1 cellular context compared by ENCODE assay signal in genomic region chr2:112481050-112481527, GRCh38.
TF ChIP-seq lines count a peak whose summit lies in the region.

No MANE protein-coding gene starts in this region.

TF ChIP-seq in HepG2, 621 proteins besides CTCF, POLR2A, EP300 and RAD21 (continued from another document and continues in another):
- TF ChIP-seq ZBTB46 (CRISPR knock-in tag; IDR thresholded peaks at IDR 0.05; ENCODE audit: borderline replicate concordance) (no peak), ZBTB26 (CRISPR knock-in tag; IDR thresholded peaks at IDR 0.05; ENCODE audit: borderline replicate concordance) (no peak), ZNF780A (CRISPR knock-in tag; IDR thresholded peaks at IDR 0.05) (no peak), ATM (IDR thresholded peaks at IDR 0.05; ENCODE audit: borderline replicate concordance) (no peak), ELF3 (CRISPR knock-in tag; IDR thresholded peaks at IDR 0.05) (peak; percentile 21; the same call in 1 of the 2 replicates), GABPB1 (CRISPR knock-in tag; IDR thresholded peaks at IDR 0.05) (peak; percentile 60; the same call in 1 of the 2 replicates), AFF4 (CRISPR knock-in tag; IDR thresholded peaks at IDR 0.05) (0 out of 2 replicates have a peak, but pooled peaks have one; percentile 32), ZNF83 (CRISPR knock-in tag; IDR thresholded peaks at IDR 0.05; ENCODE audit: borderline replicate concordance) (0 out of 2 replicates have a peak, but pooled peaks have one; percentile 61), RFXANK (CRISPR knock-in tag; IDR thresholded peaks at IDR 0.05) (0 out of 2 replicates have a peak, but pooled peaks have one; percentile 25), THAP7 (CRISPR knock-in tag; IDR thresholded peaks at IDR 0.05) (0 out of 2 replicates have a peak, but pooled peaks have one; percentile 31), ZNF816 (CRISPR knock-in tag; IDR thresholded peaks at IDR 0.05; ENCODE audit: borderline replicate concordance) (0 out of 2 replicates have a peak, but pooled peaks have one; percentile 1), MTA1 (CRISPR knock-in tag; IDR thresholded peaks at IDR 0.05; ENCODE audit: borderline replicate concordance) (peak; percentile 40; the same call in 1 of the 2 replicates), TFDP1 (CRISPR knock-in tag; IDR thresholded peaks at IDR 0.05; ENCODE audit: borderline replicate concordance) (peak; percentile 61; the same call in 1 of the 2 replicates), ZFP82 (CRISPR knock-in tag; IDR thresholded peaks at IDR 0.05; ENCODE audit: borderline replicate concordance) (no peak), TCF7 (IDR thresholded peaks at IDR 0.05; ENCODE audit: low read depth) (no peak), SNAI1 (CRISPR knock-in tag; IDR thresholded peaks at IDR 0.05; ENCODE audit: borderline replicate concordance) (no peak), TGIF2 (CRISPR knock-in tag; IDR thresholded peaks at IDR 0.05) (peak; percentile 24; the same call in 1 of the 2 replicates), ZBTB44 (CRISPR knock-in tag; IDR thresholded peaks at IDR 0.05) (no peak), HNF1A (IDR thresholded peaks at IDR 0.05; ENCODE audit: low read depth) (no peak), HNF1A (CRISPR knock-in tag; IDR thresholded peaks at IDR 0.05; ENCODE audit: borderline replicate concordance) (peak; percentile 37; the same call in 1 of the 2 replicates), MXD1 (CRISPR knock-in tag; IDR thresholded peaks at IDR 0.05) (peak; percentile 43; the same call in 1 of the 2 replicates), DMTF1 (CRISPR knock-in tag; IDR thresholded peaks at IDR 0.05) (no peak), MXD4 (CRISPR knock-in tag; IDR thresholded peaks at IDR 0.05) (peak; percentile 75), HDAC6 (IDR thresholded peaks at IDR 0.05; ENCODE audit: low read depth, low read length) (0 out of 2 replicates have a peak, but pooled peaks have one; percentile 13), KMT2A (CRISPR knock-in tag; IDR thresholded peaks at IDR 0.05) (peak; percentile 77), ZNF232 (CRISPR knock-in tag; IDR thresholded peaks at IDR 0.05; ENCODE audit: borderline replicate concordance) (no peak), E2F2 (CRISPR knock-in tag; IDR thresholded peaks at IDR 0.05; ENCODE audit: borderline replicate concordance) (no peak), TARDBP (CRISPR knock-in tag; IDR thresholded peaks at IDR 0.05) (peak; percentile 69)
